Comparison of ENCODE assay signal across 8 cellular contexts in the genomic region with DNA sequence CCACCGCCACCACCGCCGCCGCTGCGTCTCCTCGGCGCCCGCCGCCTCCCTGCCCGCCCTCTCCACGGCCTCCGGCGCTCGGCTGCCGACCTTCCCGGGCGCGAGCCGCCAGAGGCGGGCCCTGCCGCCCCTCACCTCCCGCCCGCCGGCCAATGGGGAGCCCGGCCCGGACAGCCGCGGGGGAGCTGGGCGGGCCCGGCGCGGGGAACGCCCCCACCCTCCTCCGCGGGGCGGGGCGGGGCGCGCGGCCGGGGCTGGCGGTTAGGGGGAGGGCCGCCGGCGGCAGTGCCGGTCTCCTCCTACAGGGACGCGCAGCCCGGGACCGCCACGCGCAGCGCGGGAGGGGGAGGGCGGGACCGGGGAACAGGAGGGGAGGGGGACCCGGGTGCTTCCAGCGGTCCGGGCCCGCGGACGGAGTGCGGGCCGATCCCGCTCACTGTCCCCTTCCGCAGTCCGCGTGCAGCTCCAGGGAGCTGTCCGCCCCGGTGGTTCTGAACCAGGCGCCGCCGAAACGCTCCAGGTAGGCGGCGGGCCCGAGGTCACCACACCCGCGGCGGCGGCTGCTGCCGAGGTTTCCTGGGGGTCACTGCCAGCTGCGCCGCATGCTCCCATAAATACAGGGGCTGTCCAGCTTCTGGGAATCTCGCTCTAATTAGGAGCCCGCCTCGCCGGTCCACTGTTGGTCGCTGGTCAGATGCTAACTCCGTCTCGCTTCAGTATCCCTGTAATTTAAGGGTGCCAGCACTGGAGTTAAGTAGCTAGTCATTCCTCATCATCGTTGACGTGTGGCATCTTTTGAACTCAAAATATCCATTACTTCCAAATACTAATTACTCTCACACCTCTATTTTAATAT. TPM values are rescaled to one million over a fixed set of nuclear protein-coding genes. Genes with fewer than 3 reads are reported as not detected.
DNase-seq lines count a peak whose midpoint lies in the region; ATAC-seq, FAIRE-seq and TF ChIP-seq lines count a peak whose summit lies in the region.

A gene with protein sequence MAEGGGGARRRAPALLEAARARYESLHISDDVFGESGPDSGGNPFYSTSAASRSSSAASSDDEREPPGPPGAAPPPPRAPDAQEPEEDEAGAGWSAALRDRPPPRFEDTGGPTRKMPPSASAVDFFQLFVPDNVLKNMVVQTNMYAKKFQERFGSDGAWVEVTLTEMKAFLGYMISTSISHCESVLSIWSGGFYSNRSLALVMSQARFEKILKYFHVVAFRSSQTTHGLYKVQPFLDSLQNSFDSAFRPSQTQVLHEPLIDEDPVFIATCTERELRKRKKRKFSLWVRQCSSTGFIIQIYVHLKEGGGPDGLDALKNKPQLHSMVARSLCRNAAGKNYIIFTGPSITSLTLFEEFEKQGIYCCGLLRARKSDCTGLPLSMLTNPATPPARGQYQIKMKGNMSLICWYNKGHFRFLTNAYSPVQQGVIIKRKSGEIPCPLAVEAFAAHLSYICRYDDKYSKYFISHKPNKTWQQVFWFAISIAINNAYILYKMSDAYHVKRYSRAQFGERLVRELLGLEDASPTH (minus strand): TSS at position 87 of the 856 bp plus-strand sequence. CDS start 404 bp downstream, outside the sequence.

- TF ChIP-seq CTCF in Peyer's patch (IDR thresholded peaks at IDR 0.05) = no peak
- no peak for TF ChIP-seq CTCF in thoracic aorta (IDR thresholded peaks at IDR 0.05)

- FAIRE-seq in frontal cortex (lab: Jason Lieb, UNC) = no peak

- peaks cover 0 to 34% of the 10 kb centered on the region in 2 donors for H3K27me3 ChIP-seq in Peyer's patch
- peaks cover 7% of the 10 kb centered on the region for H3K27me3 ChIP-seq in thoracic aorta (replicated peaks; ENCODE audit: insufficient read depth)

- peak; percentile 79 for ATAC-seq in GM21576 (IDR thresholded peaks at IDR 0.05; ENCODE audit: unreplicated experiment)
- no peak for ATAC-seq in thoracic aorta (ENCODE audit: insufficient number of reproducible peaks, low FRiP score, low read depth)

- H3K4me3 ChIP-seq in Peyer's patch (peak within 1 kb of the TSS; percentile 29 to 75 (median 58)), thoracic aorta (peak within 1 kb of the TSS; percentile 71)

- H3K4me1 ChIP-seq in Peyer's patch (peaks cover 0 to 12% (median 6%) of the 10 kb centered on the region in 4 donors), thoracic aorta (ENCODE audit: control insufficient read depth in 1 of 2, low read depth in 2 of 2) (peaks cover 0 to 12% of the 10 kb centered on the region in 2 donors)

- H3K9me3 ChIP-seq in Peyer's patch (no peaks in the 10 kb centered on the region), thoracic aorta (no peaks in the 10 kb centered on the region)

- TF ChIP-seq POLR2A in Peyer's patch (IDR thresholded peaks at IDR 0.05) = no peak

- TF ChIP-seq EP300 in Ishikawa (IDR thresholded peaks at IDR 0.05; ENCODE audit: borderline replicate concordance) = no peak

- H3K27ac ChIP-seq in Peyer's patch (no peak within 1 kb of the TSS), thoracic aorta (no peak within 1 kb of the TSS)

- H3K36me3 ChIP-seq in Peyer's patch (no peaks in the 10 kb centered on the region), thoracic aorta (no peaks in the 10 kb centered on the region)

- no peak for TF ChIP-seq RAD21 in Ishikawa (IDR thresholded peaks at IDR 0.05; ENCODE audit: low read depth)

- DNase-seq in DMS114 treated with DMSO at 0.1 percent for 48 hours (lab: John Stamatoyannopoulos, UW; ENCODE audit: unreplicated experiment) = peak; percentile 23
- DNase-seq in Peyer's patch = peak in 2 of 3 donors; percentile 74 to 84
- peak; percentile 9 for DNase-seq in activated gamma-delta T cell treated with anti-CD3 and anti-CD28 coated beads, Interleukin-2, amount 50 U/mL, for 16 hours (ENCODE audit: low read depth)
- peak; percentile 88 to 97 for DNase-seq in frontal cortex (ENCODE audit: low spot score in 2 of 2)
- DNase-seq in nucleus accumbens (lab: John Stamatoyannopoulos, UW) = peak in 54 of 56 donors; percentile 35 to 97 (median 78)
- no peak for DNase-seq in thoracic aorta (ENCODE audit: low spot score)

TF ChIP-seq in Ishikawa, 13 proteins besides CTCF, POLR2A, EP300 and RAD21:
- TF ChIP-seq FOXM1 (IDR thresholded peaks at IDR 0.05; ENCODE audit: borderline replicate concordance, low read depth) (no peak), CEBPB (IDR thresholded peaks at IDR 0.05) (no peak), CREB1 (IDR thresholded peaks at IDR 0.05; ENCODE audit: low read depth) (no peak), YY1 (IDR thresholded peaks at IDR 0.05; ENCODE audit: low read depth) (no peak), TEAD4 (IDR thresholded peaks at IDR 0.05) (0 out of 2 replicates have a peak, but pooled peaks have one; percentile 34), ZBTB7A (IDR thresholded peaks at IDR 0.05; ENCODE audit: low read depth) (no peak), NFIC (IDR thresholded peaks at IDR 0.05) (no peak), TAF1 (IDR thresholded peaks at IDR 0.05; ENCODE audit: low read depth) (peak; percentile 17; the same call in 1 of the 2 replicates)
- TF ChIP-seq, protein P1, sequence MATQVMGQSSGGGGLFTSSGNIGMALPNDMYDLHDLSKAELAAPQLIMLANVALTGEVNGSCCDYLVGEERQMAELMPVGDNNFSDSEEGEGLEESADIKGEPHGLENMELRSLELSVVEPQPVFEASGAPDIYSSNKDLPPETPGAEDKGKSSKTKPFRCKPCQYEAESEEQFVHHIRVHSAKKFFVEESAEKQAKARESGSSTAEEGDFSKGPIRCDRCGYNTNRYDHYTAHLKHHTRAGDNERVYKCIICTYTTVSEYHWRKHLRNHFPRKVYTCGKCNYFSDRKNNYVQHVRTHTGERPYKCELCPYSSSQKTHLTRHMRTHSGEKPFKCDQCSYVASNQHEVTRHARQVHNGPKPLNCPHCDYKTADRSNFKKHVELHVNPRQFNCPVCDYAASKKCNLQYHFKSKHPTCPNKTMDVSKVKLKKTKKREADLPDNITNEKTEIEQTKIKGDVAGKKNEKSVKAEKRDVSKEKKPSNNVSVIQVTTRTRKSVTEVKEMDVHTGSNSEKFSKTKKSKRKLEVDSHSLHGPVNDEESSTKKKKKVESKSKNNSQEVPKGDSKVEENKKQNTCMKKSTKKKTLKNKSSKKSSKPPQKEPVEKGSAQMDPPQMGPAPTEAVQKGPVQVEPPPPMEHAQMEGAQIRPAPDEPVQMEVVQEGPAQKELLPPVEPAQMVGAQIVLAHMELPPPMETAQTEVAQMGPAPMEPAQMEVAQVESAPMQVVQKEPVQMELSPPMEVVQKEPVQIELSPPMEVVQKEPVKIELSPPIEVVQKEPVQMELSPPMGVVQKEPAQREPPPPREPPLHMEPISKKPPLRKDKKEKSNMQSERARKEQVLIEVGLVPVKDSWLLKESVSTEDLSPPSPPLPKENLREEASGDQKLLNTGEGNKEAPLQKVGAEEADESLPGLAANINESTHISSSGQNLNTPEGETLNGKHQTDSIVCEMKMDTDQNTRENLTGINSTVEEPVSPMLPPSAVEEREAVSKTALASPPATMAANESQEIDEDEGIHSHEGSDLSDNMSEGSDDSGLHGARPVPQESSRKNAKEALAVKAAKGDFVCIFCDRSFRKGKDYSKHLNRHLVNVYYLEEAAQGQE (IDR thresholded peaks at IDR 0.05; ENCODE audit: low read depth) = peak; percentile 96
- TF ChIP-seq, protein P2, sequence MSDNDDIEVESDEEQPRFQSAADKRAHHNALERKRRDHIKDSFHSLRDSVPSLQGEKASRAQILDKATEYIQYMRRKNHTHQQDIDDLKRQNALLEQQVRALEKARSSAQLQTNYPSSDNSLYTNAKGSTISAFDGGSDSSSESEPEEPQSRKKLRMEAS (IDR thresholded peaks at IDR 0.05) = peak; percentile 95
- TF ChIP-seq, protein P3, sequence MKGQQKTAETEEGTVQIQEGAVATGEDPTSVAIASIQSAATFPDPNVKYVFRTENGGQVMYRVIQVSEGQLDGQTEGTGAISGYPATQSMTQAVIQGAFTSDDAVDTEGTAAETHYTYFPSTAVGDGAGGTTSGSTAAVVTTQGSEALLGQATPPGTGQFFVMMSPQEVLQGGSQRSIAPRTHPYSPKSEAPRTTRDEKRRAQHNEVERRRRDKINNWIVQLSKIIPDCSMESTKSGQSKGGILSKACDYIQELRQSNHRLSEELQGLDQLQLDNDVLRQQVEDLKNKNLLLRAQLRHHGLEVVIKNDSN (IDR thresholded peaks at IDR 0.05) = no peak

RNA-seq across cellular contexts. Expression of the gene that starts here (rescaled TPM):
- total RNA-seq in Peyer's patch = 1 to 10 TPM in 1 of 4 donors, under 1 TPM in 3; under 0.01 to 4.1 (median 0.21) TPM
- total RNA-seq in frontal cortex = 15.9 TPM
- under 1 TPM; 0.14 to 0.63 TPM for total RNA-seq in thoracic aorta
